8 cellular contexts compared by ENCODE assay signal in the genomic region with DNA sequence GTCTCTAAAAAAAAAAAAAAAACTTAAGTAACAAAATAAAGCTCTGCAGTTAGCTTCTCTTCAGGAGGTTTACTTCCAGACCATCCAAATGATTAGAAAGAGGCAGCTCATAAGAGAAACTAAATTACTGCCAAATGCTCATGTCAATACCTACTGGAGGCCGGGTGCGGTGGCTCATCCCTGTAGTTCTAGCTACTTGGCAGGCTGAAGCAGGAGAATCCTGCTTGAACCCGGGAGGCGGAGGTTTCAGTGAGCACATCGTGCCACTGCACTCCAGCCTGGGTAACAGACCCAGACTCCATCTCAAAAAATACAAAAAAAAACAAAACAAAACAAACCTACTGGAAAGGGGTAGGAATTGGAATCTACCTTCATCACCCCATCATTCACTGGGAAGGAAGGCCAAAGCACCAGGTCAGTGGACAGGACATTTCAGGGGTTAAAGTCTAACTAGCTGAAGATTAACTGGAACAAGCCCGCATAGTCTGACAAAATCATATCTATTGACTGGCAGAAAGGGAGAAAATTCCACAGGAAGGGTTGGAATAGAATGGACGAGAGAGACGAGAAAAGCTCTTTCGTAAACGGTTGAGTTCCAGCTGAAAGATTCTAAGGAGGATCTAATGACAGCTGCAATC. TPM values are rescaled to one million over a fixed set of nuclear protein-coding genes. Genes with fewer than 3 reads are reported as not detected.
DNase-seq lines count a peak whose midpoint lies in the region; ATAC-seq and TF ChIP-seq lines count a peak whose summit lies in the region.

No MANE protein-coding gene starts in this region.

- intact Hi-C loops in prostate gland (cut with DNase I), result no loop called here

- H3K4me1 ChIP-seq in prostate gland (replicated peaks), result peaks cover 7% of the 10 kb centered on the region

- H3K9me2 ChIP-seq in SU-DHL-6 (replicated peaks; ENCODE audit: insufficient read depth, low read length), result no peaks in the 10 kb centered on the region

- H3K4me3 ChIP-seq in GM08714 (ENCODE audit: low read length) (peak overlapping the region; percentile 76), SU-DHL-6 (ENCODE audit: insufficient read depth, low read length, poor library complexity, severe bottlenecking) (peak overlapping the region; percentile 78), fibroblast of mammary gland (ENCODE audit: control insufficient read depth, low read depth, low read length) (peak overlapping the region; percentile 88), prostate gland (peak overlapping the region; percentile 56 to 74)

- H2AFZ ChIP-seq in SU-DHL-6 (ENCODE audit: low read depth, low read length, severe bottlenecking), result no peak overlapping the region

- H3K9me3 ChIP-seq in SU-DHL-6 (ENCODE audit: insufficient read depth, low read length) (no peaks in the 10 kb centered on the region), prostate gland (no peaks in the 10 kb centered on the region)

- WGBS in prostate gland, result 40% methylated on average over 10 of the region's 10 CpGs

- ATAC-seq in esophagus mucosa, result no peak

- H3K79me2 ChIP-seq in SU-DHL-6 (ENCODE audit: insufficient read depth, low read length), result peaks cover 16% of the 10 kb centered on the region

- DNase-seq in fibroblast of mammary gland (ENCODE audit: low read depth) (no peak), prostate gland (ENCODE audit: low spot score) (no peak), cortex of kidney (lab: John Stamatoyannopoulos, UW) (no peak), occipital lobe (lab: John Stamatoyannopoulos, UW) (no peak)
- DNase-seq in stimulated activated CD4-positive, alpha-beta T cell treated with anti-CD3 and anti-CD28 coated beads, Interleukin-15, amount 100 ng/mL, for 24 hours, result no peak

- no peaks in the 10 kb centered on the region for H3K36me3 ChIP-seq in SU-DHL-6 (ENCODE audit: low read length)
- no peaks in the 10 kb centered on the region for H3K36me3 ChIP-seq in prostate gland

- no peaks in the 10 kb centered on the region; the same call in 1 of the 2 replicates for H3F3A ChIP-seq in SU-DHL-6 (ENCODE audit: insufficient read depth)

- H3K9ac ChIP-seq in SU-DHL-6 (ENCODE audit: low read length), result peak overlapping the region; percentile 74; the same call in 1 of the 2 replicates

- H3K27ac ChIP-seq in SU-DHL-6 (ENCODE audit: low read depth, low read length), result no peak overlapping the region
- peak overlapping the region; percentile 74 to 76 for H3K27ac ChIP-seq in prostate gland

- H3K27me3 ChIP-seq in SU-DHL-6 (ENCODE audit: low read length) (no peaks in the 10 kb centered on the region), prostate gland (replicated peaks; ENCODE audit: insufficient read depth) (no peaks in the 10 kb centered on the region)

- TF ChIP-seq POLR2A in prostate gland (IDR thresholded peaks at IDR 0.05), result no peak

- no peak for TF ChIP-seq CTCF in SU-DHL-6 (IDR thresholded peaks at IDR 0.05; ENCODE audit: insufficient read depth, low read length, poor library complexity, severe bottlenecking)
- TF ChIP-seq CTCF in fibroblast of mammary gland (conservative IDR thresholded peaks at IDR 0.05; ENCODE audit: control insufficient read depth, insufficient read depth, low read depth, low read length), result no peak
- no peak for TF ChIP-seq CTCF in prostate gland (IDR thresholded peaks at IDR 0.05)

- H4K20me1 ChIP-seq in SU-DHL-6 (ENCODE audit: low read depth, low read length), result no peaks in the 10 kb centered on the region

- peak overlapping the region; percentile 92 for H3K4me2 ChIP-seq in SU-DHL-6 (ENCODE audit: low read depth, low read length, poor library complexity, severe bottlenecking)

RNA-seq across cellular contexts. Expression of gene ZFP14, which starts 1.3 kb away (rescaled TPM):
- total RNA-seq in prostate gland (1 to 10 TPM; 5.2 to 7.2 TPM), occipital lobe (61.1 TPM), esophagus mucosa (1.2 TPM)

RNA-seq across cellular contexts. Expression of gene ZFP82, which starts 40.8 kb away (rescaled TPM):
- total RNA-seq in prostate gland (1 to 10 TPM; 4.3 to 6.3 TPM), occipital lobe (45.5 TPM), esophagus mucosa (0.72 TPM)
